14 cellular contexts compared by ENCODE assay signal in genomic region chr2:99729104-99729503, GRCh38.
DNase-seq lines count a peak whose midpoint lies in the region; ATAC-seq and TF ChIP-seq lines count a peak whose summit lies in the region.
"Had no signal": no experiment of that assay in that cellular context is flagged by ENCODE, and none has a peak within 500 bp of the region (broad histone marks: within the 10 kb centered on the region; RNA-seq: fewer than 3 reads in every experiment).

No MANE protein-coding gene starts in this region.

- TF ChIP-seq CTCF in CD14-positive monocyte (IDR thresholded peaks at IDR 0.05) = no peak

- no peaks in the 10 kb centered on the region for H3K79me2 ChIP-seq in mesendoderm (ENCODE audit: control insufficient read depth, insufficient read depth, low read length)

- H3K27ac ChIP-seq in mesendoderm (ENCODE audit: low read depth, low read length) = no peak overlapping the region
- H3K27ac ChIP-seq in naive thymus-derived CD4-positive, alpha-beta T cell (ENCODE audit: low read depth, low read length) = no peak overlapping the region
- H3K27ac ChIP-seq: ascending aorta, WERI-Rb-1 had no signal

- POLR2A ChIA-PET in T-cell (lab: Charles Lee) = no interaction called here
- POLR2A ChIA-PET in naive thymus-derived CD4-positive, alpha-beta T cell (lab: Charles Lee) = no interaction called here

- peak overlapping the region; percentile 2 for H3K18ac ChIP-seq in mesendoderm (ENCODE audit: low read length)

- no peak overlapping the region for H4K8ac ChIP-seq in mesendoderm (ENCODE audit: low read depth, low read length)

- H4K5ac ChIP-seq in mesendoderm (ENCODE audit: low read length) = no peak overlapping the region

- H2BK15ac ChIP-seq in mesendoderm (replicated peaks; ENCODE audit: low read depth) = no peak overlapping the region

- WGBS in mesendoderm (ENCODE audit: extremely low coverage, insufficient coverage, low lambda C conversion rate) = no CpG with 5 or more reads among the region's 2 CpGs

- no peaks in the 10 kb centered on the region for H3K36me3 ChIP-seq in mesendoderm (ENCODE audit: control insufficient read depth, insufficient read depth, low read length)
- H3K36me3 ChIP-seq in naive thymus-derived CD4-positive, alpha-beta T cell (ENCODE audit: control insufficient read depth in 2 of 3, insufficient read depth in 3 of 3, low read length in 3 of 3) = no peaks in the 10 kb centered on the region
- H3K36me3 ChIP-seq: ascending aorta, WERI-Rb-1 had no signal

- H3K36me3 Mint-ChIP-seq in CD14-positive monocyte (peaks cover 0 to 2% of the 10 kb centered on the region in 2 donors), T-cell (no peaks in the 10 kb centered on the region)
- peaks cover 0 to 15% (median 3%) of the 10 kb centered on the region in 5 donors for H3K36me3 Mint-ChIP-seq in naive thymus-derived CD4-positive, alpha-beta T cell

- no peaks in the 10 kb centered on the region for H3K27me3 ChIP-seq in mesendoderm (ENCODE audit: insufficient read depth, low read length, poor library complexity)
- no peaks in the 10 kb centered on the region for H3K27me3 ChIP-seq in naive thymus-derived CD4-positive, alpha-beta T cell (ENCODE audit: control insufficient read depth in 2 of 2, insufficient read depth in 2 of 2, low read length in 2 of 2)
- H3K27me3 ChIP-seq: ascending aorta had no signal

- H3K9me3 Mint-ChIP-seq in CD14-positive monocyte (no peaks in the 10 kb centered on the region), T-cell (no peaks in the 10 kb centered on the region)
- peaks cover 0 to 5% (median 0%) of the 10 kb centered on the region in 11 donors for H3K9me3 Mint-ChIP-seq in naive thymus-derived CD4-positive, alpha-beta T cell

- no peaks in the 10 kb centered on the region for H3K4me1 ChIP-seq in mesendoderm (ENCODE audit: control insufficient read depth, low read depth, low read length)
- no peaks in the 10 kb centered on the region for H3K4me1 ChIP-seq in naive thymus-derived CD4-positive, alpha-beta T cell (ENCODE audit: control insufficient read depth in 2 of 2, insufficient read depth in 2 of 2, low read length in 2 of 2)
- H3K4me1 ChIP-seq: ascending aorta had no signal

- H3K27me3 Mint-ChIP-seq in CD14-positive monocyte (ENCODE audit: low read depth in 3 of 3) = no peaks in the 10 kb centered on the region
- H3K27me3 Mint-ChIP-seq in T-cell = no peaks in the 10 kb centered on the region
- no peaks in the 10 kb centered on the region for H3K27me3 Mint-ChIP-seq in naive thymus-derived CD4-positive, alpha-beta T cell

- H3K27ac Mint-ChIP-seq in CD14-positive monocyte (peak overlapping the region in 1 of 7 donors; percentile 73), T-cell (no peak overlapping the region)
- H3K27ac Mint-ChIP-seq in naive thymus-derived CD4-positive, alpha-beta T cell = no peak overlapping the region

- H2AK5ac ChIP-seq in mesendoderm (ENCODE audit: low read length) = no peak overlapping the region

- H3K4me3 Mint-ChIP-seq in CD14-positive monocyte = no peak overlapping the region
- H3K4me3 Mint-ChIP-seq in T-cell = no peak overlapping the region
- no peak overlapping the region for H3K4me3 Mint-ChIP-seq in naive thymus-derived CD4-positive, alpha-beta T cell

- no peak overlapping the region for H3K56ac ChIP-seq in mesendoderm (ENCODE audit: low read length)

- no peaks in the 10 kb centered on the region for H3K79me1 ChIP-seq in mesendoderm (ENCODE audit: low read length)

- no peak overlapping the region for H3K23ac ChIP-seq in mesendoderm (ENCODE audit: low read length)

- CTCF ChIA-PET in T-cell (lab: Charles Lee) = no interaction called here
- CTCF ChIA-PET in naive thymus-derived CD4-positive, alpha-beta T cell (lab: Charles Lee) = no interaction called here

- H3K4me2 ChIP-seq in mesendoderm (ENCODE audit: low read length) = no peak overlapping the region

- ATAC-seq in GM19463 (IDR thresholded peaks at IDR 0.05; ENCODE audit: unreplicated experiment) = no peak
- ATAC-seq in T-cell (replicated peaks in 1 of 4) = no peak
- no peak for ATAC-seq in naive thymus-derived CD4-positive, alpha-beta T cell

- DNase-seq in EH (ENCODE audit: low read depth) = peak; percentile 85
- peak; percentile 2 for DNase-seq in NCI-H69 (lab: John Stamatoyannopoulos, UW)
- peak; percentile 29 for DNase-seq in epidermal melanocyte (ENCODE audit: insufficient read length, low spot score)
- peak; percentile 81 for DNase-seq in mesendoderm
- DNase-seq in CD14-positive monocyte (ENCODE audit: low spot score) = no peak
- DNase-seq in T-cell = no peak
- no peak for DNase-seq in naive thymus-derived CD4-positive, alpha-beta T cell
- DNase-seq: activated T-cell treated with anti-CD3 and anti-CD28 coated beads, Interleukin-2, amount 50 U/mL, for 1 hour; erythroblast; Kasumi-1; NCI-H446; WERI-Rb-1 had no signal

- H3K9me3 ChIP-seq in naive thymus-derived CD4-positive, alpha-beta T cell (ENCODE audit: control insufficient read depth in 2 of 3, low read length in 3 of 3) = no peaks in the 10 kb centered on the region
- H3K9me3 ChIP-seq: ascending aorta had no signal

- intact Hi-C loops in CD14-positive monocyte (cut with micrococcal nuclease) = loop anchor here (5.0 kb wide), 1 partner anchor 518 kb away; no protein-coding TSS in a partner anchor
- intact Hi-C loops in naive thymus-derived CD4-positive, alpha-beta T cell (cut with micrococcal nuclease) = no loop called here

- H3K4ac ChIP-seq in mesendoderm (ENCODE audit: low read depth, low read length) = no peak overlapping the region

- H3K4me1 Mint-ChIP-seq in CD14-positive monocyte (peaks cover 29% of the 10 kb centered on the region), T-cell (no peaks in the 10 kb centered on the region)
- H3K4me1 Mint-ChIP-seq in naive thymus-derived CD4-positive, alpha-beta T cell = no peaks in the 10 kb centered on the region

- H3K4me3 ChIP-seq in mesendoderm (ENCODE audit: low read length) = no peak overlapping the region
- H3K4me3 ChIP-seq in naive thymus-derived CD4-positive, alpha-beta T cell (ENCODE audit: low read length) = no peak overlapping the region
- H3K4me3 ChIP-seq: ascending aorta had no signal

- H3K9ac ChIP-seq in mesendoderm (ENCODE audit: low read length) = no peak overlapping the region

- H2BK120ac ChIP-seq in mesendoderm (ENCODE audit: low read depth, low read length) = no peak overlapping the region

- no peak overlapping the region for H2BK5ac ChIP-seq in mesendoderm (ENCODE audit: low read length)

Comparison
In these comparisons a context has a peak if more than half of its experiments do, and no peak if none do; other contexts are left out.
1. DNase-seq: peak in EH (single experiment), NCI-H69 (single experiment), epidermal melanocyte (single experiment) and mesendoderm (single experiment); none in CD14-positive monocyte (single experiment), T-cell (0 of 34) and naive thymus-derived CD4-positive, alpha-beta T cell (0 of 9).
2. intact Hi-C loops: an anchor here in CD14-positive monocyte (5.0 kb wide); none called in naive thymus-derived CD4-positive, alpha-beta T cell.